Comparison of ENCODE assay signal across 14 cellular contexts in genomic region chr22:49045276-49045675, GRCh38.
A peak's percentile ranks its signal among the peaks of the same experiment; 100 is the strongest.
DNase-seq lines count a peak whose midpoint lies in the region; ATAC-seq and TF ChIP-seq lines count a peak whose summit lies in the region.
"Had no signal": no experiment of that assay in that cellular context is flagged by ENCODE, and none has a peak within 500 bp of the region (broad histone marks: within the 10 kb centered on the region; RNA-seq: fewer than 3 reads in every experiment).

No MANE protein-coding gene starts in this region.

- no peaks in the 10 kb centered on the region for H3K9me3 ChIP-seq in BLaER1
- H3K9me3 ChIP-seq in neuronal stem cell (replicated peaks in 1 of 2; ENCODE audit: control insufficient read depth in 2 of 2, insufficient read depth in 1 of 2, low read depth in 1 of 2, low read length in 2 of 2) = peaks cover 0 to 1% of the 10 kb centered on the region in 2 donors

- no peak for TF ChIP-seq CTCF in chondrocyte (IDR thresholded peaks at IDR 0.05)

- H3K4me2 ChIP-seq in BLaER1 (peak overlapping the region; percentile 74), neuronal stem cell (ENCODE audit: insufficient read depth, low read length, poor library complexity, severe bottlenecking) (no peak overlapping the region)

- H3K4me3 Mint-ChIP-seq in chondrocyte (ENCODE audit: unreplicated experiment) = no peak overlapping the region
- H3K4me3 Mint-ChIP-seq: CD4-positive, CD25-positive, alpha-beta regulatory T cell; CD8-positive, alpha-beta memory T cell had no signal

- peak overlapping the region; percentile 64 for H2AK5ac ChIP-seq in neuronal stem cell (ENCODE audit: low read depth, low read length)

- DNase-seq in chondrocyte (ENCODE audit: low spot score) (peak; percentile 62), neuronal stem cell (ENCODE audit: low spot score) (no peak), left lobe of liver (ENCODE audit: low spot score) (no peak), T-helper 2 cell (no peak), SHP77 treated with DMSO at 0.1 percent for 48 hours (lab: John Stamatoyannopoulos, UW) (no peak)
- DNase-seq: AML-193; CD4-positive, CD25-positive, alpha-beta regulatory T cell; CD8-positive, alpha-beta memory T cell; COR-L47; HCEC 1CT; IMR-90 had no signal

- no peak overlapping the region for H2AFZ ChIP-seq in neuronal stem cell (ENCODE audit: low read length)

- H3K27ac ChIP-seq in BLaER1 (no peak overlapping the region), neuronal stem cell (replicated peaks; ENCODE audit: low read length) (no peak overlapping the region)
- H3K27ac ChIP-seq: HL-60 had no signal

- H3K36me3 ChIP-seq in BLaER1 (no peaks in the 10 kb centered on the region), neuronal stem cell (replicated peaks in 1 of 2; ENCODE audit: control insufficient read depth in 2 of 2, insufficient read depth in 2 of 2, low read length in 2 of 2) (no peaks in the 10 kb centered on the region)

- no peak overlapping the region for H4K8ac ChIP-seq in neuronal stem cell (ENCODE audit: low read depth, low read length)

- no peak overlapping the region for H4K91ac ChIP-seq in neuronal stem cell (ENCODE audit: low read depth, low read length, poor library complexity)

- H2BK12ac ChIP-seq in neuronal stem cell (ENCODE audit: low read length) = no peak overlapping the region

- peaks cover 14% of the 10 kb centered on the region for H3K4me1 Mint-ChIP-seq in chondrocyte (ENCODE audit: low read depth)
- H3K4me1 Mint-ChIP-seq: CD8-positive, alpha-beta memory T cell had no signal

- peaks cover 30% of the 10 kb centered on the region for H3K27me3 Mint-ChIP-seq in chondrocyte (ENCODE audit: low read depth)

- H2BK5ac ChIP-seq in neuronal stem cell (ENCODE audit: low read length) = peak overlapping the region; percentile 16

- no peaks in the 10 kb centered on the region for H3K9me3 Mint-ChIP-seq in chondrocyte (ENCODE audit: low read depth)
- H3K9me3 Mint-ChIP-seq: CD4-positive, CD25-positive, alpha-beta regulatory T cell; CD8-positive, alpha-beta memory T cell had no signal

- H3K4me1 ChIP-seq in BLaER1 (peaks cover 18% of the 10 kb centered on the region), neuronal stem cell (ENCODE audit: control insufficient read depth in 2 of 2, insufficient read depth in 1 of 2, low read depth in 1 of 2, low read length in 2 of 2) (peaks cover 0 to 4% of the 10 kb centered on the region in 2 donors)

- no peaks in the 10 kb centered on the region for H3K36me3 Mint-ChIP-seq in chondrocyte (ENCODE audit: low read depth)
- H3K36me3 Mint-ChIP-seq: CD4-positive, CD25-positive, alpha-beta regulatory T cell; CD8-positive, alpha-beta memory T cell had no signal

- H3K4me3 ChIP-seq in BLaER1 = no peak overlapping the region
- H3K4me3 ChIP-seq in neuronal stem cell (ENCODE audit: low read length in 2 of 2) = no peak overlapping the region
- H3K4me3 ChIP-seq: K562 had no signal

- H2BK15ac ChIP-seq in neuronal stem cell (ENCODE audit: low read length) = no peak overlapping the region

- H3K27ac Mint-ChIP-seq in chondrocyte (ENCODE audit: unreplicated experiment) = no peak overlapping the region
- H3K27ac Mint-ChIP-seq: CD4-positive, CD25-positive, alpha-beta regulatory T cell; CD8-positive, alpha-beta memory T cell had no signal

- no peaks in the 10 kb centered on the region for H3K27me3 ChIP-seq in BLaER1
- no peaks in the 10 kb centered on the region for H3K27me3 ChIP-seq in neuronal stem cell (ENCODE audit: control insufficient read depth in 3 of 3, insufficient read depth in 3 of 3, low read depth in 1 of 3, low read length in 3 of 3)

- no peak overlapping the region for H3K9ac ChIP-seq in BLaER1
- H3K9ac ChIP-seq in neuronal stem cell (ENCODE audit: low read depth, low read length, poor library complexity) = no peak overlapping the region

- H2BK120ac ChIP-seq in neuronal stem cell (ENCODE audit: low read depth, low read length) = no peak overlapping the region

- H3K14ac ChIP-seq in neuronal stem cell (ENCODE audit: low read length) = no peak overlapping the region

- H3K79me1 ChIP-seq in neuronal stem cell (ENCODE audit: low read depth, low read length) = no peaks in the 10 kb centered on the region

- peaks cover 13% of the 10 kb centered on the region; the same call in 1 of the 2 replicates for H4K20me1 ChIP-seq in BLaER1

- H3K4ac ChIP-seq in neuronal stem cell (ENCODE audit: low read length) = no peak overlapping the region

- H3K18ac ChIP-seq in neuronal stem cell (ENCODE audit: low read length) = peak overlapping the region; percentile 1

- no peak overlapping the region for H3K23ac ChIP-seq in neuronal stem cell (ENCODE audit: low read depth, low read length, poor library complexity)

- WGBS in neuronal stem cell (ENCODE audit: extremely low coverage in 2 of 2, insufficient read length in 2 of 2, insufficient replicate concordance in 1 of 2), 2 donors = no CpG with 5 or more reads among the region's 12 CpGs

- ATAC-seq in left lobe of liver = no peak
- ATAC-seq: K562 had no signal
